In the genomic region with DNA sequence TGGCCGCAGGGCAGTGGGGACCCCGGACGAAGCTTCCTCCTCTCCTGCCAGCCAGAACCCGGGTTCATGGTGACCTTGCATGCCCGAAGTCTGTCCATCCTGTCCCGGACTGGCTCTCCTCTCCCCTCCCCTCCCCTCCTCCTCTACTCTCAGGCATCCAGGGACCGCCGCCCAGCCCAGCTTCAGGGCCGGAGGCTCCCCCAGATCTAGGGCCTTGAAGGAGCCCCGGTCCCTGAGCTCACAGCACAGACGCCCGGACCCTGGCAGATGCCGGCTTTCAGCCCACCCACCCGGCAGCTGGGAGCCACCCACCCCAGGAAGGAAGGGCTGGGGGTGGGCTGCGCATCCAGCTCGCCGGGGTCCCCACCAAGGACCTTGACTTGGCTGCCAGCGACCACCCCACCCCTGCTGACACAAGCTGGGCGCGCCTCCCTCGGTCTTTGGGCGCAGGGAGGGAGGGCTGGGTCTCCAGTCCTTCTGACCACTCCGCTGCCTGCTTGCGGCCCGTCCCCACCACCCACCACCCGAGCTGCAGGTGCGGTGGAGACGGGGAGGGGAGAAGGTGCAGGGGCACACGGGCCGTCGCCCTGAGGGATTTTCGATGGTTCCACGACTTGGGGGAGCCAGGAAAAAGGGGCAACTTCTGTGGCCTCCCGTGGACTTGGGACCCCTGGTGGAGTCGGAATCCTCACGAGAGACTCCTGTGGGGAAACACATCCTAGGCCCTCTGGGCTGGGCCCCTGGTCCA, we compare ENCODE assay signal across 15 cellular contexts. TPM values are rescaled to one million over a fixed set of nuclear protein-coding genes. Genes with fewer than 3 reads are reported as not detected.
DNase-seq lines count a peak whose midpoint lies in the region; ATAC-seq and TF ChIP-seq lines count a peak whose summit lies in the region.
"Had no signal": no experiment of that assay in that cellular context is flagged by ENCODE, and none has a peak within 500 bp of the region (broad histone marks: within the 10 kb centered on the region; RNA-seq: fewer than 3 reads in every experiment).

No MANE protein-coding gene starts in this region.

- no peaks in the 10 kb centered on the region for H3K36me3 ChIP-seq in skeletal muscle tissue (ENCODE audit: control insufficient read depth in 3 of 3, insufficient read depth in 3 of 3, low read length in 3 of 3)

- in situ Hi-C loops in GM13977 (cut with MboI; ENCODE audit: low pct_unique_long_range_greater_than_20kb, low sequenced_read_pairs, unreplicated experiment): loop anchor here (5.0 kb wide), 1 partner anchor 148 kb away; the partner anchor contains the start of genes ARFRP1 and ZGPAT

- H3K9me3 ChIP-seq in skeletal muscle tissue (ENCODE audit: control insufficient read depth in 3 of 3, low read length in 3 of 3): no peaks in the 10 kb centered on the region

- DNase-seq in GM13977 (ENCODE audit: low spot score) (peak; percentile 28), choroid plexus epithelial cell (ENCODE audit: low read depth) (no peak), iPS-NIHi7 (ENCODE audit: extremely low spot score) (peak; percentile 35), cerebellum (ENCODE audit: low spot score) (no peak), NCI-H1930 (lab: John Stamatoyannopoulos, UW) (no peak), T-helper 2 cell (no peak)
- DNase-seq: NCI-H446 treated with DMSO at 0.1 percent for 48 hours; SHP77; stimulated activated naive B cell treated with anti-CD40 and anti-IgM and Interleukin-4, amounts not matched to agents 10 μg/mL and 1 μg/mL and 100 μg/mL, for 72 hours had no signal

- ATAC-seq in GM21360 (IDR thresholded peaks at IDR 0.05; ENCODE audit: unreplicated experiment): no peak
- ATAC-seq: activated CD4-positive, CD25-positive, alpha-beta regulatory T cell treated with anti-CD3 and anti-CD28 coated beads, Interleukin-2, amount 50 U/mL, for 24 hours; activated T-helper 17 cell treated with anti-CD3 and anti-CD28 coated beads, Interleukin-2, amount 50 U/mL, for 72 hours; HCT116; stimulated activated naive B cell treated with anti-CD40 and anti-IgM and Interleukin-4, amounts not matched to agents 10 μg/mL and 1 μg/mL and 100 μg/mL, for 72 hours had no signal

- H3K27me3 ChIP-seq in skeletal muscle tissue (ENCODE audit: control insufficient read depth in 3 of 3, insufficient read depth in 3 of 3, low read length in 3 of 3): peaks cover 19 to 39% (median 20%) of the 10 kb centered on the region in 3 donors

- H3K9ac ChIP-seq in skeletal muscle tissue (ENCODE audit: low read depth in 1 of 3, low read length in 3 of 3): peak overlapping the region in 2 of 3 donors; percentile 4 to 57

- TF ChIP-seq CTCF in GM13977 (IDR thresholded peaks at IDR 0.05; ENCODE audit: extremely low read depth, insufficient read depth, missing control alignments) (no peak), choroid plexus epithelial cell (conservative IDR thresholded peaks at IDR 0.05; ENCODE audit: low read depth, low read length) (no peak)

- H3K4me3 ChIP-seq in choroid plexus epithelial cell (ENCODE audit: low read depth, low read length): peak overlapping the region; percentile 28
- H3K4me3 ChIP-seq in skeletal muscle tissue (ENCODE audit: low read length in 3 of 3): peak overlapping the region in 1 of 3 donors; percentile 35

- peaks cover 34 to 48% (median 44%) of the 10 kb centered on the region in 3 donors for H3K4me1 ChIP-seq in skeletal muscle tissue (ENCODE audit: control insufficient read depth in 3 of 3, insufficient read depth in 3 of 3, low read length in 3 of 3)

- H3K27ac ChIP-seq in skeletal muscle tissue (ENCODE audit: low read depth, low read length): no peak overlapping the region

RNA-seq across cellular contexts. Expression of gene ABHD16B, which starts 5.8 kb away (rescaled TPM):
- total RNA-seq in skeletal muscle tissue: not detected
- not detected for total RNA-seq in cerebellum
- total RNA-seq: mucosa of gallbladder had no signal

RNA-seq across cellular contexts. Expression of gene TPD52L2, which starts 9.5 kb away (rescaled TPM):
- total RNA-seq in skeletal muscle tissue (29.2 TPM), cerebellum (33.1 TPM)

RNA-seq across cellular contexts. Expression of gene ZBTB46, which starts 24.5 kb away (rescaled TPM):
- total RNA-seq in skeletal muscle tissue (52.2 TPM), cerebellum (20.3 TPM)

RNA-seq across cellular contexts. Expression of gene DNAJC5, which starts 39.4 kb away (rescaled TPM):
- total RNA-seq in skeletal muscle tissue: 30.3 TPM
- 53.4 TPM for total RNA-seq in cerebellum

Comparison
In these comparisons a context has a peak if more than half of its experiments do, and no peak if none do; other contexts are left out.
1. DNase-seq: peak in GM13977 (single experiment) and iPS-NIHi7 (single experiment); none in choroid plexus epithelial cell (single experiment), cerebellum (single experiment), NCI-H1930 (0 of 2) and T-helper 2 cell (0 of 5).